In genomic region chr11:217704-218103, GRCh38 we compare ENCODE assay signal across 28 cellular contexts. TPM values are rescaled to one million over a fixed set of nuclear protein-coding genes. Genes with fewer than 3 reads are reported as not detected.
DNase-seq lines count a peak whose midpoint lies in the region; ATAC-seq and TF ChIP-seq lines count a peak whose summit lies in the region.
"Had no signal": no experiment of that assay in that cellular context is flagged by ENCODE, and none has a peak within 500 bp of the region (broad histone marks: within the 10 kb centered on the region; RNA-seq: fewer than 3 reads in every experiment).

No MANE protein-coding gene starts in this region.

- intact Hi-C loops in sciatic nerve (cut with DNase I), result no loop called here

- no peaks in the 10 kb centered on the region for H3K9me3 Mint-ChIP-seq in activated naive CD4-positive, alpha-beta T cell treated with anti-CD3 and anti-CD28 coated beads, Interleukin-2, amount 50 U/mL, for 24 hours
- H3K9me3 Mint-ChIP-seq in endodermal cell, result no peaks in the 10 kb centered on the region
- H3K9me3 Mint-ChIP-seq: CD4-positive, CD25-positive, alpha-beta regulatory T cell; stimulated activated effector memory CD8-positive, alpha-beta T cell treated with anti-CD3 and anti-CD28 coated beads, Interleukin-12 subunit alpha, Interleukin-12 subunit beta, amount 100 ng/mL, for 72 hours had no signal

- H3K36me3 Mint-ChIP-seq in activated naive CD4-positive, alpha-beta T cell treated with anti-CD3 and anti-CD28 coated beads, Interleukin-2, amount 50 U/mL, for 24 hours, result peaks cover 7% of the 10 kb centered on the region
- peaks cover 38% of the 10 kb centered on the region for H3K36me3 Mint-ChIP-seq in endodermal cell (ENCODE audit: low read depth)

- H3K4me1 Mint-ChIP-seq in activated naive CD4-positive, alpha-beta T cell treated with anti-CD3 and anti-CD28 coated beads, Interleukin-2, amount 50 U/mL, for 24 hours, result peaks cover 12% of the 10 kb centered on the region
- H3K4me1 Mint-ChIP-seq in endodermal cell, result no peaks in the 10 kb centered on the region

- H3K4me3 ChIP-seq in WERI-Rb-1 (ENCODE audit: low read depth, low read length) (no peak overlapping the region), endodermal cell (ENCODE audit: low read length) (no peak overlapping the region)
- H3K4me3 ChIP-seq: coronary artery, esophagus squamous epithelium, GM23248, suprapubic skin had no signal

- peak overlapping the region; percentile 72 for H3K27ac Mint-ChIP-seq in activated naive CD4-positive, alpha-beta T cell treated with anti-CD3 and anti-CD28 coated beads, Interleukin-2, amount 50 U/mL, for 24 hours
- H3K27ac Mint-ChIP-seq in endodermal cell, result peak overlapping the region; percentile 35
- H3K27ac Mint-ChIP-seq: stimulated activated effector memory CD8-positive, alpha-beta T cell treated with anti-CD3 and anti-CD28 coated beads, Interleukin-12 subunit alpha, Interleukin-12 subunit beta, amount 100 ng/mL, for 72 hours had no signal

- H3K4me3 Mint-ChIP-seq in activated naive CD4-positive, alpha-beta T cell treated with anti-CD3 and anti-CD28 coated beads, Interleukin-2, amount 50 U/mL, for 24 hours, result no peak overlapping the region
- no peak overlapping the region for H3K4me3 Mint-ChIP-seq in endodermal cell
- H3K4me3 Mint-ChIP-seq: CD4-positive, CD25-positive, alpha-beta regulatory T cell; stimulated activated effector memory CD8-positive, alpha-beta T cell treated with anti-CD3 and anti-CD28 coated beads, Interleukin-12 subunit alpha, Interleukin-12 subunit beta, amount 100 ng/mL, for 72 hours had no signal

- in situ Hi-C loops in G401 (cut with HindIII; ENCODE audit: low sequenced_read_pairs), result no loop called here

- H3K36me3 ChIP-seq in WERI-Rb-1 (peaks cover 40% of the 10 kb centered on the region), endodermal cell (ENCODE audit: control insufficient read depth, insufficient read depth, low read length) (peaks cover 35% of the 10 kb centered on the region)

- ATAC-seq in sciatic nerve, result no peak
- ATAC-seq: right cardiac atrium; stimulated activated effector memory CD8-positive, alpha-beta T cell treated with anti-CD3 and anti-CD28 coated beads, Interleukin-12 subunit alpha, Interleukin-12 subunit beta, amount 100 ng/mL, for 72 hours had no signal

- TF ChIP-seq CTCF in WERI-Rb-1 (IDR thresholded peaks at IDR 0.05; ENCODE audit: low read depth, low read length) (no peak), endodermal cell (conservative IDR thresholded peaks at IDR 0.05) (no peak)

- H3K4me1 ChIP-seq in endodermal cell (ENCODE audit: control insufficient read depth, insufficient read depth, low read length), result no peaks in the 10 kb centered on the region
- H3K4me1 ChIP-seq: suprapubic skin had no signal

- H3K27me3 ChIP-seq in WERI-Rb-1 (ENCODE audit: insufficient read depth, low read depth, severe bottlenecking), result no peaks in the 10 kb centered on the region
- H3K27me3 ChIP-seq in endodermal cell (ENCODE audit: control insufficient read depth, insufficient read depth, low read length, poor library complexity, severe bottlenecking), result no peaks in the 10 kb centered on the region
- H3K27me3 ChIP-seq: esophagus squamous epithelium, suprapubic skin had no signal

- WGBS in endodermal cell (ENCODE audit: insufficient coverage in 1 of 2, insufficient read length in 1 of 2), 2 experiments, result 83 to 94% methylated on average over 1 to 3 of the region's 3 CpGs

- H3K9ac ChIP-seq in endodermal cell (ENCODE audit: extremely low read depth, low read length, poor library complexity, severe bottlenecking), result no peak overlapping the region
- H3K9ac ChIP-seq: GM23248 had no signal

- no peak for DNase-seq in activated naive CD4-positive, alpha-beta T cell treated with Interleukin-2 at 50 U/mL for 16 hours
- DNase-seq in WERI-Rb-1 (no peak), endodermal cell (no peak), sciatic nerve (ENCODE audit: low spot score) (peak; percentile 6), G401 (ENCODE audit: low spot score) (no peak), RPMI8226 (no peak)
- DNase-seq: activated CD8-positive, alpha-beta memory T cell treated with anti-CD3 and anti-CD28 coated beads, Interleukin-2, amount 50 U/mL, for 48 hours; activated gamma-delta T cell treated with Interleukin-2 at 50 U/mL for 16 hours; CD4-positive, CD25-positive, alpha-beta regulatory T cell; effector memory CD4-positive, alpha-beta T cell; esophagus squamous epithelium; GM23248; Karpas-422; NCI-H1436 treated with DMSO at 0.1 percent for 48 hours; NCI-H446; right cardiac atrium; stimulated activated CD4-positive, alpha-beta T cell treated with anti-CD3 and anti-CD28 coated beads, Interleukin-4, amount 100 ng/mL, for 24 hours had no signal

- H3K9me3 ChIP-seq in WERI-Rb-1 (ENCODE audit: severe bottlenecking) (no peaks in the 10 kb centered on the region), endodermal cell (ENCODE audit: control insufficient read depth, low read length) (no peaks in the 10 kb centered on the region)
- H3K9me3 ChIP-seq: esophagus squamous epithelium, suprapubic skin had no signal

- H3K27ac ChIP-seq in WERI-Rb-1 (peak overlapping the region; percentile 80), endodermal cell (ENCODE audit: low read depth, low read length) (no peak overlapping the region)
- H3K27ac ChIP-seq: coronary artery, GM23248, HL-60, suprapubic skin had no signal

- H3K27me3 Mint-ChIP-seq in activated naive CD4-positive, alpha-beta T cell treated with anti-CD3 and anti-CD28 coated beads, Interleukin-2, amount 50 U/mL, for 24 hours, result no peaks in the 10 kb centered on the region
- H3K27me3 Mint-ChIP-seq in endodermal cell (ENCODE audit: insufficient read depth), result no peaks in the 10 kb centered on the region
- H3K27me3 Mint-ChIP-seq: CD4-positive, CD25-positive, alpha-beta regulatory T cell had no signal

RNA-seq across cellular contexts. Expression of gene RIC8A, which starts 10.2 kb away (rescaled TPM):
- total RNA-seq in endodermal cell, result 10 to 100 TPM; 77.1 to 92.6 TPM
- 55.1 TPM for polyA plus RNA-seq in endodermal cell (2013, experiment 1 of 2)
- 56.8 TPM for polyA plus RNA-seq in endodermal cell (2013, experiment 2 of 2)
- 74.7 TPM for total RNA-seq in sciatic nerve
- 98.9 and 101 TPM in 2 replicates for total RNA-seq in G401 (2014; rRNA removed; shearing (Covaris generic))

RNA-seq across cellular contexts. Expression of gene BET1L, which starts 10.5 kb away (rescaled TPM):
- total RNA-seq in endodermal cell, result 10 to 100 TPM; 47.4 to 63.7 TPM
- 26.3 TPM for polyA plus RNA-seq in endodermal cell (2013, experiment 1 of 2)
- polyA plus RNA-seq in endodermal cell (2013, experiment 2 of 2), result 25.1 TPM
- 48.1 TPM for total RNA-seq in sciatic nerve
- 18.3 and 29.3 TPM in 2 replicates for total RNA-seq in G401 (2014; rRNA removed; shearing (Covaris generic))

RNA-seq across cellular contexts. Expression of gene SIRT3, which starts 18.4 kb away (rescaled TPM):
- 10 to 100 TPM; 18.1 to 28.6 TPM for total RNA-seq in endodermal cell
- polyA plus RNA-seq in endodermal cell (2013, experiment 1 of 2), result 20.2 TPM
- 23.5 TPM for polyA plus RNA-seq in endodermal cell (2013, experiment 2 of 2)
- total RNA-seq in sciatic nerve, result 21.7 TPM
- total RNA-seq in G401 (2014; rRNA removed; shearing (Covaris generic)), result 19.3 and 22.5 TPM in 2 replicates

RNA-seq across cellular contexts. Expression of gene PSMD13, which starts 19.1 kb away (rescaled TPM):
- total RNA-seq in endodermal cell, result 100 to 1,000 TPM; 120 to 134 TPM
- 151 TPM for polyA plus RNA-seq in endodermal cell (2013, experiment 1 of 2)
- polyA plus RNA-seq in endodermal cell (2013, experiment 2 of 2), result 145 TPM
- total RNA-seq in sciatic nerve, result 79.4 TPM
- total RNA-seq in G401 (2014; rRNA removed; shearing (Covaris generic)), result 175 and 208 TPM in 2 replicates

RNA-seq across cellular contexts. Expression of gene SCGB1C1, which starts 24.8 kb away (rescaled TPM):
- total RNA-seq in endodermal cell (not detected), sciatic nerve (not detected)
- polyA plus RNA-seq in endodermal cell (2013, experiment 1 of 2), result not detected
- not detected for polyA plus RNA-seq in endodermal cell (2013, experiment 2 of 2)
- not detected in 2 replicates for total RNA-seq in G401 (2014; rRNA removed; shearing (Covaris generic))
- total RNA-seq: aorta; cardiac septum; CD4-positive, CD25-positive, alpha-beta regulatory T cell; esophagus squamous epithelium; frontal cortex; GM23248; OCI-LY7; right cardiac atrium; suprapubic skin; T-helper 2 cell treated with Interferon-gamma antibody and Interleukin-4, amounts not matched to agents 100 ng/mL and 5 ng/mL, for 36 hours; urinary bladder had no signal
- polyA plus RNA-seq: aorta; CD4-positive, CD25-positive, alpha-beta regulatory T cell; GM23248; right cardiac atrium; urinary bladder had no signal
